Comparison of ENCODE assay signal across 10 cellular contexts in the genomic region with DNA sequence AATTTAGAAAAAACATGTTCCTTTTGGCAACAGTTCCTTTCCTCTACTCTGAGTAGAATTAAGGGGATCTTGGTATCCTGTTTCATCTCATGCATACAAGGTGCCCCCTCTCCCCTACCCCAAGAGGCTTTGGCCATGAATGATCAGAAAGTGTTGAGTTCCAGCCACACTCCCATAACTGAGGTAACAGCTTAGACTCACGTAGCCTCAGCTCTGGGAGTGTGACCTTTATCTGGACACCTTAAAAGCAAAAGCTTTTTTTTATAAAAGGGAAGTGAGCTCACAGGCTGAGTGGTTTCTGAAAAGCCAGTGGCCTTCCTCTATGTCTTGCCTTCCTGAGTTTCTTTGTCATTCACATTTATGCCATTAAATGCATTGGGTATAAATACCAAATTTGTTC. TPM values are rescaled to one million over a fixed set of nuclear protein-coding genes. Genes with fewer than 3 reads are reported as not detected.
DNase-seq lines count a peak whose midpoint lies in the region; ATAC-seq lines count a peak whose summit lies in the region.
"Had no signal": no experiment of that assay in that cellular context is flagged by ENCODE, and none has a peak within 500 bp of the region (broad histone marks: within the 10 kb centered on the region; RNA-seq: fewer than 3 reads in every experiment).

No MANE protein-coding gene starts in this region.

- ATAC-seq in HG03025 (IDR thresholded peaks at IDR 0.05; ENCODE audit: low FRiP score, unreplicated experiment): peak; percentile 73

- peak overlapping the region in 12 of 21 experiments; percentile 16 to 89 (median 68) for H3K27ac ChIP-seq in skin epidermis
- H3K27ac ChIP-seq: C4-2B had no signal

- H3K4me3 Mint-ChIP-seq in activated naive CD4-positive, alpha-beta T cell treated with anti-CD3 and anti-CD28 coated beads for 36 hours: peak overlapping the region; percentile 65
- peak overlapping the region; percentile 93 for H3K4me3 Mint-ChIP-seq in T-helper 1 cell treated with Interleukin-12 subunit alpha and Interleukin-12 subunit beta and Interleukin-4 antibody, amounts not matched to agents 30 μg/mL and 1 μg/mL, for 36 hours

- H3K27me3 Mint-ChIP-seq in activated naive CD4-positive, alpha-beta T cell treated with anti-CD3 and anti-CD28 coated beads for 36 hours (ENCODE audit: low read depth): no peaks in the 10 kb centered on the region
- no peaks in the 10 kb centered on the region for H3K27me3 Mint-ChIP-seq in T-helper 1 cell treated with Interleukin-12 subunit alpha and Interleukin-12 subunit beta and Interleukin-4 antibody, amounts not matched to agents 30 μg/mL and 1 μg/mL, for 36 hours (ENCODE audit: low read depth)

- DNase-seq in activated naive CD4-positive, alpha-beta T cell treated with anti-CD3 and anti-CD28 coated beads for 36 hours: peak; percentile 46
- no peak for DNase-seq in activated naive CD4-positive, alpha-beta T cell treated with anti-CD3 and anti-CD28 coated beads, Interleukin-2, amount 50 U/mL, for 16 hours
- DNase-seq in amygdala (lab: John Stamatoyannopoulos, UW): no peak
- no peak for DNase-seq in NCI-H345 (lab: John Stamatoyannopoulos, UW)
- no peak for DNase-seq in COLO829 (ENCODE audit: low spot score)

- peaks cover 38% of the 10 kb centered on the region for H3K4me1 Mint-ChIP-seq in activated naive CD4-positive, alpha-beta T cell treated with anti-CD3 and anti-CD28 coated beads for 36 hours (ENCODE audit: low read depth)
- H3K4me1 Mint-ChIP-seq in T-helper 1 cell treated with Interleukin-12 subunit alpha and Interleukin-12 subunit beta and Interleukin-4 antibody, amounts not matched to agents 30 μg/mL and 1 μg/mL, for 36 hours (ENCODE audit: low read depth): peaks cover 53% of the 10 kb centered on the region

- H3K36me3 Mint-ChIP-seq in activated naive CD4-positive, alpha-beta T cell treated with anti-CD3 and anti-CD28 coated beads for 36 hours (ENCODE audit: low read depth): no peaks in the 10 kb centered on the region
- H3K36me3 Mint-ChIP-seq in T-helper 1 cell treated with Interleukin-12 subunit alpha and Interleukin-12 subunit beta and Interleukin-4 antibody, amounts not matched to agents 30 μg/mL and 1 μg/mL, for 36 hours (ENCODE audit: low read depth): peaks cover 38% of the 10 kb centered on the region

- H3K4me3 ChIP-seq in skin epidermis: peak overlapping the region in 1 of 7 experiments; percentile 21

- peak overlapping the region; percentile 87 for H3K27ac Mint-ChIP-seq in activated naive CD4-positive, alpha-beta T cell treated with anti-CD3 and anti-CD28 coated beads for 36 hours
- H3K27ac Mint-ChIP-seq in T-helper 1 cell treated with Interleukin-12 subunit alpha and Interleukin-12 subunit beta and Interleukin-4 antibody, amounts not matched to agents 30 μg/mL and 1 μg/mL, for 36 hours: peak overlapping the region; percentile 97

- intact Hi-C loops in activated naive CD4-positive, alpha-beta T cell treated with anti-CD3 and anti-CD28 coated beads for 36 hours (cut with micrococcal nuclease): loop anchor here (1.0 to 5.0 kb wide), 9 partner anchors 9 to 707 kb away; a partner anchor contains a TSS

- CTCF ChIA-PET in activated naive CD4-positive, alpha-beta T cell treated with anti-CD3 and anti-CD28 coated beads for 36 hours (lab: Charles Lee): interaction anchor here (0.6 to 1.4 kb wide), 3 partner anchors 9 to 22 kb away, joined by 3 to 4 read pairs (median 3); no protein-coding TSS in a partner anchor

- H3K9me3 Mint-ChIP-seq in activated naive CD4-positive, alpha-beta T cell treated with anti-CD3 and anti-CD28 coated beads for 36 hours: no peaks in the 10 kb centered on the region
- H3K9me3 Mint-ChIP-seq in T-helper 1 cell treated with Interleukin-12 subunit alpha and Interleukin-12 subunit beta and Interleukin-4 antibody, amounts not matched to agents 30 μg/mL and 1 μg/mL, for 36 hours: no peaks in the 10 kb centered on the region

RNA-seq across cellular contexts. Expression of a gene that starts 0.9 kb away (rescaled TPM):
- 10 to 100 TPM; 10.2 to 10.4 TPM for total RNA-seq in activated naive CD4-positive, alpha-beta T cell treated with anti-CD3 and anti-CD28 coated beads for 36 hours
- total RNA-seq: glomerular endothelial cell had no signal

RNA-seq across cellular contexts. Expression of a gene that starts 32.9 kb away (rescaled TPM):
- total RNA-seq in activated naive CD4-positive, alpha-beta T cell treated with anti-CD3 and anti-CD28 coated beads for 36 hours: 10 to 100 TPM; 21.0 to 21.2 TPM

RNA-seq across cellular contexts. Expression of a gene that starts 50.8 kb away (rescaled TPM):
- total RNA-seq in activated naive CD4-positive, alpha-beta T cell treated with anti-CD3 and anti-CD28 coated beads for 36 hours: under 1 TPM; 0.17 to 0.42 TPM
- total RNA-seq: glomerular endothelial cell had no signal

RNA-seq across cellular contexts. Expression of a gene that starts 56.3 kb away (rescaled TPM):
- 1 to 10 TPM; 3.6 to 3.8 TPM for total RNA-seq in activated naive CD4-positive, alpha-beta T cell treated with anti-CD3 and anti-CD28 coated beads for 36 hours
- total RNA-seq: glomerular endothelial cell had no signal
